9 cellular contexts compared by ENCODE assay signal in the genomic region with DNA sequence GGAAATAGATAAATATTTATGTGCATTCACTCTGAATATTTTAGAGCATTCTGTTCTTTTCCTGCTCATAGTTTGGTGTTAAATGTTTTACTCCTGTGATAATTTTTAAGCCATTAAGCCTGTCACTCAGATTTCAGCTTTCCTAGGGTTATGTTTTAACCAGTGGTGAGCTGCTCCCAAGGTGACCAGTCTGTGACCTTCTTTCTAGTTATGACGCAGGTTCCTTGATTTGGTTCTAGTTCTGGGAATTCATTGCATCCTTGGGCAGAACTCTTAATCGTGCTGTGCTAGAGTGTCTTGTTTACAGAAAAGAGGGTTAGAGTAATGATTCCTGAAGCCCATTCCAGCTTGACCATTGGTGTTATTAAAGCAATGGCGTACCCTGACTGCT. TPM values are rescaled to one million over a fixed set of nuclear protein-coding genes. Genes with fewer than 3 reads are reported as not detected.
A peak's percentile ranks its signal among the peaks of the same experiment; 100 is the strongest.
DNase-seq lines count a peak whose midpoint lies in the region; ATAC-seq, FAIRE-seq and TF ChIP-seq lines count a peak whose summit lies in the region.
"Had no signal": no experiment of that assay in that cellular context is flagged by ENCODE, and none has a peak within 500 bp of the region (broad histone marks: within the 10 kb centered on the region; RNA-seq: fewer than 3 reads in every experiment).

No MANE protein-coding gene starts in this region.

- H4K8ac ChIP-seq in trophoblast cell (ENCODE audit: low read depth, low read length), result no peak overlapping the region

- H3K4ac ChIP-seq in trophoblast cell (ENCODE audit: low read depth, low read length), result no peak overlapping the region

- no CpG with 5 or more reads among the region's 3 CpGs for WGBS in trophoblast cell (ENCODE audit: extremely low coverage, insufficient coverage, insufficient read length)

- no peak overlapping the region for H3K9ac ChIP-seq in trophoblast cell (ENCODE audit: low read length)

- H3K4me3 Mint-ChIP-seq in Calu3 (ENCODE audit: low read depth, unreplicated experiment), result peak overlapping the region; percentile 84
- peak overlapping the region; percentile 94 for H3K4me3 Mint-ChIP-seq in T-helper 17 cell

- H2AFZ ChIP-seq in trophoblast cell (ENCODE audit: insufficient read depth, low read length, poor library complexity), result no peak overlapping the region

- peak overlapping the region; percentile 52 for H3K4me2 ChIP-seq in trophoblast cell (ENCODE audit: low read length)

- no peak overlapping the region for H2BK5ac ChIP-seq in trophoblast cell (ENCODE audit: low read depth, low read length, poor library complexity)

- H4K91ac ChIP-seq in trophoblast cell (ENCODE audit: low read depth, low read length), result no peak overlapping the region

- peaks cover 2 to 7% of the 10 kb centered on the region in 2 experiments for H3K4me1 ChIP-seq in trophoblast cell (ENCODE audit: control insufficient read depth in 1 of 2, insufficient read depth in 2 of 2, low read length in 2 of 2)

- H3K18ac ChIP-seq in trophoblast cell (ENCODE audit: low read length), result no peak overlapping the region

- H3K27ac Mint-ChIP-seq in Calu3 (ENCODE audit: unreplicated experiment) (peak overlapping the region; percentile 96), T-helper 17 cell (peak overlapping the region; percentile 96)

- H3K36me3 ChIP-seq in trophoblast cell (ENCODE audit: control insufficient read depth in 1 of 2, insufficient read depth in 2 of 2, low read length in 2 of 2), result peaks cover 5 to 9% of the 10 kb centered on the region in 2 experiments

- no peak overlapping the region for H3K27ac ChIP-seq in trophoblast cell (ENCODE audit: low read depth, low read length)

- no peak for FAIRE-seq in GM19239 (lab: Jason Lieb, UNC)

- H3K79me1 ChIP-seq in trophoblast cell (ENCODE audit: low read length), result peaks cover 11% of the 10 kb centered on the region

- H3K9me3 Mint-ChIP-seq in Calu3 (ENCODE audit: low read depth, unreplicated experiment), result no peaks in the 10 kb centered on the region

- H3K4me1 Mint-ChIP-seq in Calu3 (ENCODE audit: low read depth, unreplicated experiment), result peaks cover 11% of the 10 kb centered on the region
- H3K4me1 Mint-ChIP-seq in T-helper 17 cell, result peaks cover 23% of the 10 kb centered on the region

- H2BK12ac ChIP-seq in trophoblast cell (ENCODE audit: low read length), result no peak overlapping the region

- no peak overlapping the region for H3K14ac ChIP-seq in trophoblast cell (ENCODE audit: low read length)

- no peak overlapping the region for H3K23ac ChIP-seq in trophoblast cell (ENCODE audit: low read length)

- no peaks in the 10 kb centered on the region for H3K27me3 ChIP-seq in trophoblast cell (ENCODE audit: insufficient read depth, low read length)

- CTCF ChIA-PET in Calu3 (lab: Charles Lee), result interaction anchor here (1.9 kb wide), 1 partner anchor 62 kb away, joined by 8 read pairs; no protein-coding TSS in a partner anchor

- no peak overlapping the region for H2BK120ac ChIP-seq in trophoblast cell (ENCODE audit: insufficient read depth, low read length, poor library complexity)

- H4K12ac ChIP-seq in trophoblast cell (ENCODE audit: low read depth, low read length), result no peak overlapping the region

- H3K27me3 Mint-ChIP-seq in Calu3 (ENCODE audit: unreplicated experiment) (no peaks in the 10 kb centered on the region), T-helper 17 cell (no peaks in the 10 kb centered on the region)

- H3K4me3 ChIP-seq in fibroblast of pulmonary artery (replicated peaks; ENCODE audit: low read depth, low read length) (peak overlapping the region; percentile 99), trophoblast cell (ENCODE audit: low read depth, low read length) (no peak overlapping the region)

- no peak for TF ChIP-seq CTCF in Calu3 (IDR thresholded peaks at IDR 0.05; ENCODE audit: unreplicated experiment)
- TF ChIP-seq CTCF in fibroblast of pulmonary artery (IDR thresholded peaks at IDR 0.05; ENCODE audit: low read length, missing control alignments), result no peak

- no peak for ATAC-seq in T-helper 17 cell
- ATAC-seq in GM18498 (IDR thresholded peaks at IDR 0.05; ENCODE audit: unreplicated experiment), result no peak

- H2AK5ac ChIP-seq in trophoblast cell (ENCODE audit: low read length), result no peak overlapping the region

- H3K79me2 ChIP-seq in trophoblast cell (ENCODE audit: control insufficient read depth, insufficient read depth, low read length, poor library complexity), result peaks cover 3% of the 10 kb centered on the region

- no TSS peak for BruUV-seq in Calu3 (replicated peaks; lab: Mats Ljungman, UMichigan)

- intact Hi-C loops in Calu3 (cut with micrococcal nuclease; ENCODE audit: unreplicated experiment), result no loop called here

- peak; percentile 10 for DNase-seq in Calu3
- DNase-seq in T-helper 17 cell, result no peak
- DNase-seq in fibroblast of pulmonary artery (ENCODE audit: low read depth), result peak; percentile 29
- peak in 1 of 2 donors; percentile 26 for DNase-seq in trophoblast cell
- DNase-seq in GM19239 (ENCODE audit: insufficient read length, low spot score), result no peak
- DNase-seq in LoVo (ENCODE audit: low spot score), result no peak
- DNase-seq in cortex of kidney (lab: John Stamatoyannopoulos, UW), result no peak
- DNase-seq: activated CD8-positive, alpha-beta memory T cell treated with anti-CD3 and anti-CD28 coated beads, Interleukin-2, amount 50 U/mL, for 48 hours had no signal

- H3K36me3 Mint-ChIP-seq in Calu3 (ENCODE audit: insufficient read depth, unreplicated experiment) (peaks cover 51% of the 10 kb centered on the region), T-helper 17 cell (ENCODE audit: low read depth) (no peaks in the 10 kb centered on the region)

- no peaks in the 10 kb centered on the region for H3K9me3 ChIP-seq in T-helper 17 cell (ENCODE audit: control insufficient read depth, low read length, poor library complexity, severe bottlenecking)
- no peaks in the 10 kb centered on the region for H3K9me3 ChIP-seq in trophoblast cell (ENCODE audit: insufficient read depth, low read depth, low read length)

RNA-seq across cellular contexts. Expression of a gene that starts 2.2 kb away (rescaled TPM):
- total RNA-seq in Calu3 (2022) (54.8 and 61.0 TPM in 2 replicates), T-helper 17 cell (100 to 1,000 TPM; 104 to 110 TPM)
- polyA plus RNA-seq in trophoblast cell (2013), result 84.3 and 86.6 TPM in 2 replicates

RNA-seq across cellular contexts. Expression of a gene that starts 36.0 kb away (rescaled TPM):
- total RNA-seq in Calu3 (2022) (not detected in 2 replicates), T-helper 17 cell (not detected)
- polyA plus RNA-seq in trophoblast cell (2013), result 2.4 and 2.7 TPM in 2 replicates

RNA-seq across cellular contexts. Expression of a gene that starts 42.9 kb away (rescaled TPM):
- total RNA-seq in Calu3 (2022), result not detected in 2 replicates
- total RNA-seq in T-helper 17 cell, result under 1 TPM in 1 of 2 donors, not detected in 1; 0.15 TPM
- 13.8 and 15.0 TPM in 2 replicates for polyA plus RNA-seq in trophoblast cell (2013)

Comparison
In these comparisons a context has a peak if more than half of its experiments do, and no peak if none do; other contexts are left out.
1. DNase-seq: peak in Calu3 (single experiment) and fibroblast of pulmonary artery (single experiment); none in T-helper 17 cell (0 of 3), GM19239 (single experiment), LoVo (single experiment) and cortex of kidney (single experiment).